ENCODE assay signal across 1 cellular context in the genomic region with DNA sequence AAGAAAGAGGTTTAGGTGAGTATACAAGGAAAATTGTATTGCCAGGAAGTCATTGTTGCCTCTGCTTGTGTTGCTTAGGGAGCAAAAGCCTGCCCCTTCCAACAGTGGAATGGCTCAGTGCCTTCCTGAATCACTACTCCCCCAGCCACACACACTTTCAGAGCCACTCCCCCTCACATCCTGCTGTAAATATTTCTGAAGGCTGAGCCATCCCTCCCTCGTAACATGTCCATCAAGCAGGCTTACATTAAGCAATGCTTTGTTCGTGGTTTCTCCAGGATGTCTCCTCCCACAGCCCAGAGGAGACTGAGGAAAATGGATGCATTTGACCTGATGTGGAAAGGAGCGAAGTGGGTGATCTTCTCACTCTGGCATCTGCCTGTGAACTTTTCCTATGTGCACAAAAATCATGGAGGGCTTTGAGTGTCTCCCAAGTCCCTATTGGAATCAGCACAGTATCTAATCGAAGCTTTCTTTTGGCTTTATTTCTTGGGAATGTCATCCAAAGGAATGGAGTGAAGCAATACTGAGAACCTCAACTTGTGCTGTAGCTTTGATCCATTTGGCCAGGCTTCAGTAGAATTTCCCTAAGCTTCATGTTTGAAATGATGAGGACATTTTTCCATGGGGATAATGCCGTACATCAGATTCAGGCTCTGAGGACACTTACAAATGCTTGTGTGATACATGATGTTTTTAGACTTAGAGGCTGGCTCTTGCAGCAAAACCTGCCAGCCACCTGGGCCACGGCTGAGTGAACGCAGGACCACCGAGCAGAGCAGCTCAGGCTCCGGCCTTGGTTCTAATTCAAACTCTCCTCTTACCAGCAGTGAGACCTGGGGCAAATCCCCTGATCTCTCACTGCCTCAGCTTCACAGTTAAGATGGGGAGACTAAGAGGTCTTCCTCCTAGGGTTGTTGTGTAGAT.
TF ChIP-seq lines count a peak whose summit lies in the region.

No MANE protein-coding gene starts in this region.

TF ChIP-seq in GM23338, 12 proteins besides CTCF, POLR2A, EP300 and RAD21 (continued from another document):
- TF ChIP-seq, protein P1, sequence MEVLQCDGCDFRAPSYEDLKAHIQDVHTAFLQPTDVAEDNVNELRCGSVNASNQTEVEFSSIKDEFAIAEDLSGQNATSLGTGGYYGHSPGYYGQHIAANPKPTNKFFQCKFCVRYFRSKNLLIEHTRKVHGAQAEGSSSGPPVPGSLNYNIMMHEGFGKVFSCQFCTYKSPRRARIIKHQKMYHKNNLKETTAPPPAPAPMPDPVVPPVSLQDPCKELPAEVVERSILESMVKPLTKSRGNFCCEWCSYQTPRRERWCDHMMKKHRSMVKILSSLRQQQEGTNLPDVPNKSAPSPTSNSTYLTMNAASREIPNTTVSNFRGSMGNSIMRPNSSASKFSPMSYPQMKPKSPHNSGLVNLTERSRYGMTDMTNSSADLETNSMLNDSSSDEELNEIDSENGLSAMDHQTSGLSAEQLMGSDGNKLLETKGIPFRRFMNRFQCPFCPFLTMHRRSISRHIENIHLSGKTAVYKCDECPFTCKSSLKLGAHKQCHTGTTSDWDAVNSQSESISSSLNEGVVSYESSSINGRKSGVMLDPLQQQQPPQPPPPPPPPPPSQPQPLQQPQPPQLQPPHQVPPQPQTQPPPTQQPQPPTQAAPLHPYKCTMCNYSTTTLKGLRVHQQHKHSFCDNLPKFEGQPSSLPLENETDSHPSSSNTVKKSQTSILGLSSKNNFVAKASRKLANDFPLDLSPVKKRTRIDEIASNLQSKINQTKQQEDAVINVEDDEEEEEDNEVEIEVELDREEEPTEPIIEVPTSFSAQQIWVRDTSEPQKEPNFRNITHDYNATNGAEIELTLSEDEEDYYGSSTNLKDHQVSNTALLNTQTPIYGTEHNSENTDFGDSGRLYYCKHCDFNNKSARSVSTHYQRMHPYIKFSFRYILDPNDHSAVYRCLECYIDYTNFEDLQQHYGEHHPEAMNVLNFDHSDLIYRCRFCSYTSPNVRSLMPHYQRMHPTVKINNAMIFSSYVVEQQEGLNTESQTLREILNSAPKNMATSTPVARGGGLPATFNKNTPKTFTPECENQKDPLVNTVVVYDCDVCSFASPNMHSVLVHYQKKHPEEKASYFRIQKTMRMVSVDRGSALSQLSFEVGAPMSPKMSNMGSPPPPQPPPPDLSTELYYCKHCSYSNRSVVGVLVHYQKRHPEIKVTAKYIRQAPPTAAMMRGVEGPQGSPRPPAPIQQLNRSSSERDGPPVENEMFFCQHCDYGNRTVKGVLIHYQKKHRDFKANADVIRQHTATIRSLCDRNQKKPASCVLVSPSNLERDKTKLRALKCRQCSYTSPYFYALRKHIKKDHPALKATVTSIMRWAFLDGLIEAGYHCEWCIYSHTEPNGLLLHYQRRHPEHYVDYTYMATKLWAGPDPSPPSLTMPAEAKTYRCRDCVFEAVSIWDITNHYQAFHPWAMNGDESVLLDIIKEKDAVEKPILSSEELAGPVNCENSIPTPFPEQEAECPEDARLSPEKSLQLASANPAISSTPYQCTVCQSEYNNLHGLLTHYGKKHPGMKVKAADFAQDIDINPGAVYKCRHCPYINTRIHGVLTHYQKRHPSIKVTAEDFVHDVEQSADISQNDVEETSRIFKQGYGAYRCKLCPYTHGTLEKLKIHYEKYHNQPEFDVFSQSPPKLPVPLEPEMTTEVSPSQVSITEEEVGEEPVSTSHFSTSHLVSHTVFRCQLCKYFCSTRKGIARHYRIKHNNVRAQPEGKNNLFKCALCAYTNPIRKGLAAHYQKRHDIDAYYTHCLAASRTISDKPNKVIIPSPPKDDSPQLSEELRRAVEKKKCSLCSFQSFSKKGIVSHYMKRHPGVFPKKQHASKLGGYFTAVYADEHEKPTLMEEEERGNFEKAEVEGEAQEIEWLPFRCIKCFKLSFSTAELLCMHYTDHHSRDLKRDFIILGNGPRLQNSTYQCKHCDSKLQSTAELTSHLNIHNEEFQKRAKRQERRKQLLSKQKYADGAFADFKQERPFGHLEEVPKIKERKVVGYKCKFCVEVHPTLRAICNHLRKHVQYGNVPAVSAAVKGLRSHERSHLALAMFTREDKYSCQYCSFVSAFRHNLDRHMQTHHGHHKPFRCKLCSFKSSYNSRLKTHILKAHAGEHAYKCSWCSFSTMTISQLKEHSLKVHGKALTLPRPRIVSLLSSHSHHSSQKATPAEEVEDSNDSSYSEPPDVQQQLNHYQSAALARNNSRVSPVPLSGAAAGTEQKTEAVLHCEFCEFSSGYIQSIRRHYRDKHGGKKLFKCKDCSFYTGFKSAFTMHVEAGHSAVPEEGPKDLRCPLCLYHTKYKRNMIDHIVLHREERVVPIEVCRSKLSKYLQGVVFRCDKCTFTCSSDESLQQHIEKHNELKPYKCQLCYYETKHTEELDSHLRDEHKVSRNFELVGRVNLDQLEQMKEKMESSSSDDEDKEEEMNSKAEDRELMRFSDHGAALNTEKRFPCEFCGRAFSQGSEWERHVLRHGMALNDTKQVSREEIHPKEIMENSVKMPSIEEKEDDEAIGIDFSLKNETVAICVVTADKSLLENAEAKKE (CRISPR knock-in tag; IDR thresholded peaks at IDR 0.05), result no peak
- TF ChIP-seq CREB1 (CRISPR knock-in tag; IDR thresholded peaks at IDR 0.05; ENCODE audit: low read depth), result no peak
- TF ChIP-seq JUNB (IDR thresholded peaks at IDR 0.05; ENCODE audit: unreplicated experiment), result no peak
